Comparison of ENCODE assay signal across 2 cellular contexts in the genomic region with DNA sequence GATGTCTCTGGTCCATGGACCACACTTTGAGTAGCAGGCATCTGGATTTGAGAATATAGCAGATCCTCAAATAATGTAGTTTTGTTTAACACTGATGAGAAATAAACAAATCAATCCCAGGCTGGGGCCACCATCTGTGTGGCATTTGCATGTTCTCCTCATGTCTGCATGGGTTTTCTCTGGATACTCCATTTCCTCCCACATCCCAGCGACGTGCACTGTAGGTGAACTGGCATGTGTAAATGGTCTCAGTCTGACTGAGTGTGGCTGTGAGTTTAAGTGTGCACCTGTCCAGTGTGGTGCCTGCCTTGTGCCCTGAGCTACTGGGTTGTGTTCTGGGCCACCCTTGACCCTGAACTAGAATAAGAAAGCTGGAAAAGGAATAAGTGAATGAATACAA.
TF ChIP-seq lines count a peak whose summit lies in the region.

No MANE protein-coding gene starts in this region.

TF ChIP-seq in IMR-90, 13 proteins besides CTCF, POLR2A, EP300 and RAD21:
- TF ChIP-seq, protein P1, sequence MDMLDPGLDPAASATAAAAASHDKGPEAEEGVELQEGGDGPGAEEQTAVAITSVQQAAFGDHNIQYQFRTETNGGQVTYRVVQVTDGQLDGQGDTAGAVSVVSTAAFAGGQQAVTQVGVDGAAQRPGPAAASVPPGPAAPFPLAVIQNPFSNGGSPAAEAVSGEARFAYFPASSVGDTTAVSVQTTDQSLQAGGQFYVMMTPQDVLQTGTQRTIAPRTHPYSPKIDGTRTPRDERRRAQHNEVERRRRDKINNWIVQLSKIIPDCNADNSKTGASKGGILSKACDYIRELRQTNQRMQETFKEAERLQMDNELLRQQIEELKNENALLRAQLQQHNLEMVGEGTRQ (IDR thresholded peaks at IDR 0.05; ENCODE audit: low read depth, low read length) = no peak
- TF ChIP-seq RFX5 (IDR thresholded peaks at IDR 0.05; ENCODE audit: low read depth, low read length) (no peak), FOS (IDR thresholded peaks at IDR 0.05; ENCODE audit: low read depth, low read length) (no peak), MXI1 (IDR thresholded peaks at IDR 0.05; ENCODE audit: borderline replicate concordance, low read depth, low read length) (no peak), RCOR1 (IDR thresholded peaks at IDR 0.05; ENCODE audit: insufficient replicate concordance, low read length) (no peak), BHLHE40 (IDR thresholded peaks at IDR 0.05; ENCODE audit: low read depth, low read length) (no peak), MAZ (IDR thresholded peaks at IDR 0.05; ENCODE audit: borderline replicate concordance, low read depth, low read length) (no peak), NFE2L2 (IDR thresholded peaks at IDR 0.05; ENCODE audit: low read depth, low read length) (no peak), CHD1 (IDR thresholded peaks at IDR 0.05; ENCODE audit: low read depth, low read length) (no peak), MAFK (IDR thresholded peaks at IDR 0.05; ENCODE audit: low read depth, low read length) (no peak)
- TF ChIP-seq, protein P2, sequence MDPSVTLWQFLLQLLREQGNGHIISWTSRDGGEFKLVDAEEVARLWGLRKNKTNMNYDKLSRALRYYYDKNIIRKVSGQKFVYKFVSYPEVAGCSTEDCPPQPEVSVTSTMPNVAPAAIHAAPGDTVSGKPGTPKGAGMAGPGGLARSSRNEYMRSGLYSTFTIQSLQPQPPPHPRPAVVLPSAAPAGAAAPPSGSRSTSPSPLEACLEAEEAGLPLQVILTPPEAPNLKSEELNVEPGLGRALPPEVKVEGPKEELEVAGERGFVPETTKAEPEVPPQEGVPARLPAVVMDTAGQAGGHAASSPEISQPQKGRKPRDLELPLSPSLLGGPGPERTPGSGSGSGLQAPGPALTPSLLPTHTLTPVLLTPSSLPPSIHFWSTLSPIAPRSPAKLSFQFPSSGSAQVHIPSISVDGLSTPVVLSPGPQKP (IDR thresholded peaks at IDR 0.05; ENCODE audit: borderline replicate concordance, low read depth, low read length) = no peak

TF ChIP-seq in WTC11, 78 proteins besides CTCF, POLR2A, EP300 and RAD21 (continued from another document):
- TF ChIP-seq, protein P3, sequence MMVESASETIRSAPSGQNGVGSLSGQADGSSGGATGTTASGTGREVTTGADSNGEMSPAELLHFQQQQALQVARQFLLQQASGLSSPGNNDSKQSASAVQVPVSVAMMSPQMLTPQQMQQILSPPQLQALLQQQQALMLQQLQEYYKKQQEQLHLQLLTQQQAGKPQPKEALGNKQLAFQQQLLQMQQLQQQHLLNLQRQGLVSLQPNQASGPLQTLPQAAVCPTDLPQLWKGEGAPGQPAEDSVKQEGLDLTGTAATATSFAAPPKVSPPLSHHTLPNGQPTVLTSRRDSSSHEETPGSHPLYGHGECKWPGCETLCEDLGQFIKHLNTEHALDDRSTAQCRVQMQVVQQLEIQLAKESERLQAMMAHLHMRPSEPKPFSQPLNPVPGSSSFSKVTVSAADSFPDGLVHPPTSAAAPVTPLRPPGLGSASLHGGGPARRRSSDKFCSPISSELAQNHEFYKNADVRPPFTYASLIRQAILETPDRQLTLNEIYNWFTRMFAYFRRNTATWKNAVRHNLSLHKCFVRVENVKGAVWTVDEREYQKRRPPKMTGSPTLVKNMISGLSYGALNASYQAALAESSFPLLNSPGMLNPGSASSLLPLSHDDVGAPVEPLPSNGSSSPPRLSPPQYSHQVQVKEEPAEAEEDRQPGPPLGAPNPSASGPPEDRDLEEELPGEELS (CRISPR knock-in tag; IDR thresholded peaks at IDR 0.05) = no peak
- TF ChIP-seq ELF4 (CRISPR knock-in tag; IDR thresholded peaks at IDR 0.05; ENCODE audit: low read depth) (no peak), EMX1 (CRISPR knock-in tag; IDR thresholded peaks at IDR 0.05) (no peak)
- TF ChIP-seq, protein P4, sequence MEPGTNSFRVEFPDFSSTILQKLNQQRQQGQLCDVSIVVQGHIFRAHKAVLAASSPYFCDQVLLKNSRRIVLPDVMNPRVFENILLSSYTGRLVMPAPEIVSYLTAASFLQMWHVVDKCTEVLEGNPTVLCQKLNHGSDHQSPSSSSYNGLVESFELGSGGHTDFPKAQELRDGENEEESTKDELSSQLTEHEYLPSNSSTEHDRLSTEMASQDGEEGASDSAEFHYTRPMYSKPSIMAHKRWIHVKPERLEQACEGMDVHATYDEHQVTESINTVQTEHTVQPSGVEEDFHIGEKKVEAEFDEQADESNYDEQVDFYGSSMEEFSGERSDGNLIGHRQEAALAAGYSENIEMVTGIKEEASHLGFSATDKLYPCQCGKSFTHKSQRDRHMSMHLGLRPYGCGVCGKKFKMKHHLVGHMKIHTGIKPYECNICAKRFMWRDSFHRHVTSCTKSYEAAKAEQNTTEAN (CRISPR knock-in tag; IDR thresholded peaks at IDR 0.05) = no peak
